ENCODE assay signal across 28 cellular contexts in genomic region chr22:40506762-40507161, GRCh38.
"Had no signal": no experiment of that assay in that cellular context is flagged by ENCODE, and none has a peak within 500 bp of the region (broad histone marks: within the 10 kb centered on the region; RNA-seq: fewer than 3 reads in every experiment).

No MANE protein-coding gene starts in this region.

- DNase-seq: activated CD4-positive, alpha-beta memory T cell treated with anti-CD3 and anti-CD28 coated beads for 36 hours; activated CD4-positive, alpha-beta T cell treated with anti-CD3 and anti-CD28 coated beads for 48 hours; activated CD8-positive, alpha-beta memory T cell treated with anti-CD3 and anti-CD28 coated beads, Interleukin-2, amount 50 U/mL, for 4 hours; activated gamma-delta T cell; activated naive CD4-positive, alpha-beta T cell treated with anti-CD3 and anti-CD28 coated beads, Interleukin-2, amount 10 ng/mL, durations not matched to agents 7 days and 5 days; activated naive CD8-positive, alpha-beta T cell treated with anti-CD3 and anti-CD28 coated beads, Interleukin-2, amount 10 ng/mL, durations not matched to agents 7 days and 5 days; activated T-cell treated with anti-CD3 and anti-CD28 coated beads, Interleukin-2, amount 50 U/mL, for 24 hours; caudate nucleus; endodermal cell; foreskin keratinocyte; heart left ventricle; lower lobe of right lung; mesenchymal stem cell; natural killer cell; posterior cingulate gyrus; right cardiac atrium; spleen; stimulated activated naive CD4-positive, alpha-beta T cell; T-helper 9 cell; transverse colon; WERI-Rb-1 had no signal

- H3K27ac Mint-ChIP-seq: activated CD4-positive, alpha-beta memory T cell treated with anti-CD3 and anti-CD28 coated beads for 36 hours; activated naive CD4-positive, alpha-beta T cell treated with anti-CD3 and anti-CD28 coated beads, Interleukin-2, amount 10 ng/mL, durations not matched to agents 7 days and 5 days; activated naive CD8-positive, alpha-beta T cell treated with anti-CD3 and anti-CD28 coated beads, Interleukin-2, amount 10 ng/mL, durations not matched to agents 7 days and 5 days; activated T-cell treated with anti-CD3 and anti-CD28 coated beads, Interleukin-2, amount 50 U/mL, for 24 hours; brain; dendritic cell treated with granulocyte-macrophage colony-stimulating factor and Interleukin-4, amounts not matched to agents 40 ng/mL and 50 ng/mL, for 4 days; endodermal cell; natural killer cell had no signal

- H3K9me3 ChIP-seq: ascending aorta, heart left ventricle, lower lobe of right lung, spleen, suprapubic skin, transverse colon had no signal

- H3K27me3 Mint-ChIP-seq: activated CD4-positive, alpha-beta memory T cell treated with anti-CD3 and anti-CD28 coated beads for 36 hours; activated naive CD4-positive, alpha-beta T cell treated with anti-CD3 and anti-CD28 coated beads, Interleukin-2, amount 10 ng/mL, durations not matched to agents 7 days and 5 days; activated naive CD8-positive, alpha-beta T cell treated with anti-CD3 and anti-CD28 coated beads, Interleukin-2, amount 10 ng/mL, durations not matched to agents 7 days and 5 days; activated T-cell treated with anti-CD3 and anti-CD28 coated beads, Interleukin-2, amount 50 U/mL, for 24 hours; brain; dendritic cell treated with granulocyte-macrophage colony-stimulating factor and Interleukin-4, amounts not matched to agents 40 ng/mL and 50 ng/mL, for 4 days had no signal

- H3K4me3 Mint-ChIP-seq: activated CD4-positive, alpha-beta memory T cell treated with anti-CD3 and anti-CD28 coated beads for 36 hours; activated naive CD4-positive, alpha-beta T cell treated with anti-CD3 and anti-CD28 coated beads, Interleukin-2, amount 10 ng/mL, durations not matched to agents 7 days and 5 days; activated naive CD8-positive, alpha-beta T cell treated with anti-CD3 and anti-CD28 coated beads, Interleukin-2, amount 10 ng/mL, durations not matched to agents 7 days and 5 days; activated T-cell treated with anti-CD3 and anti-CD28 coated beads, Interleukin-2, amount 50 U/mL, for 24 hours; brain; dendritic cell treated with granulocyte-macrophage colony-stimulating factor and Interleukin-4, amounts not matched to agents 40 ng/mL and 50 ng/mL, for 4 days; endodermal cell; natural killer cell had no signal

- ATAC-seq: activated CD4-positive, CD25-positive, alpha-beta regulatory T cell treated with anti-CD3 and anti-CD28 coated beads, Interleukin-2, amount 50 U/mL, for 24 hours; esophagus mucosa; foreskin keratinocyte; heart left ventricle; left lobe of liver; lower lobe of right lung; natural killer cell; right cardiac atrium had no signal

- H3K27ac ChIP-seq: ascending aorta, foreskin keratinocyte, lower lobe of right lung, suprapubic skin, WERI-Rb-1 had no signal

- H3K36me3 ChIP-seq: ascending aorta, heart left ventricle, lower lobe of right lung, spleen, suprapubic skin, transverse colon, WERI-Rb-1 had no signal

- H3K4me3 ChIP-seq: ascending aorta, heart left ventricle, lower lobe of right lung, spleen, suprapubic skin, transverse colon had no signal

- H3K36me3 Mint-ChIP-seq: natural killer cell had no signal

- H3K9me3 Mint-ChIP-seq: activated CD4-positive, alpha-beta memory T cell treated with anti-CD3 and anti-CD28 coated beads for 36 hours; activated naive CD4-positive, alpha-beta T cell treated with anti-CD3 and anti-CD28 coated beads, Interleukin-2, amount 10 ng/mL, durations not matched to agents 7 days and 5 days; activated naive CD8-positive, alpha-beta T cell treated with anti-CD3 and anti-CD28 coated beads, Interleukin-2, amount 10 ng/mL, durations not matched to agents 7 days and 5 days; activated T-cell treated with anti-CD3 and anti-CD28 coated beads, Interleukin-2, amount 50 U/mL, for 24 hours; dendritic cell treated with granulocyte-macrophage colony-stimulating factor and Interleukin-4, amounts not matched to agents 40 ng/mL and 50 ng/mL, for 4 days; natural killer cell had no signal

- H3K27me3 ChIP-seq: ascending aorta, foreskin keratinocyte, heart left ventricle, spleen, suprapubic skin, transverse colon had no signal
